Comparison of ENCODE assay signal across 10 cellular contexts in genomic region chr7:11192506-11192905, GRCh38.
DNase-seq lines count a peak whose midpoint lies in the region; ATAC-seq and TF ChIP-seq lines count a peak whose summit lies in the region.
"Had no signal": no experiment of that assay in that cellular context is flagged by ENCODE, and none has a peak within 500 bp of the region (broad histone marks: within the 10 kb centered on the region; RNA-seq: fewer than 3 reads in every experiment).

No MANE protein-coding gene starts in this region.

- H3K27me3 Mint-ChIP-seq in HFFc6 (ENCODE audit: insufficient read depth) (peaks cover 2% of the 10 kb centered on the region; the same call in 1 of the 2 replicates), nephron progenitor cell (ENCODE audit: low read depth, poor library complexity) (no peaks in the 10 kb centered on the region)

- H3K4me1 Mint-ChIP-seq in HFFc6 (ENCODE audit: low read depth) (peaks cover 31% of the 10 kb centered on the region), nephron progenitor cell (peaks cover 51% of the 10 kb centered on the region)

- H3K36me3 Mint-ChIP-seq in HFFc6 (ENCODE audit: low read depth) (no peaks in the 10 kb centered on the region), nephron progenitor cell (ENCODE audit: low read depth) (peaks cover under 1% of the 10 kb centered on the region)

- DNase-seq in AG04449 (ENCODE audit: low read depth, low spot score), result peak; percentile 33
- peak; percentile 56 for DNase-seq in HFFc6
- peak; percentile 81 for DNase-seq in fibroblast of gingiva (ENCODE audit: low read depth)
- no peak for DNase-seq in nephron progenitor cell
- DNase-seq in NOMO-1 treated with dmso at 0.1 percent for 144 hours (lab: John Stamatoyannopoulos, UW; ENCODE audit: unreplicated experiment), result no peak
- DNase-seq in NOMO-1 (lab: John Stamatoyannopoulos, UW; ENCODE audit: unreplicated experiment in 2 of 2), result no peak
- DNase-seq: kidney glomerular epithelial cell, NCI-H1930 had no signal

- ATAC-seq in GM19397 (IDR thresholded peaks at IDR 0.05; ENCODE audit: unreplicated experiment), result no peak
- ATAC-seq in GM18505 (IDR thresholded peaks at IDR 0.05; ENCODE audit: unreplicated experiment), result no peak

- H3K9me3 Mint-ChIP-seq in HFFc6 (no peaks in the 10 kb centered on the region), nephron progenitor cell (peaks cover 20% of the 10 kb centered on the region)

- H3K4me3 Mint-ChIP-seq in HFFc6 (peak overlapping the region; percentile 78), nephron progenitor cell (peak overlapping the region; percentile 79)

- TF ChIP-seq CTCF in AG04449 (IDR thresholded peaks at IDR 0.05; ENCODE audit: insufficient read depth, low read length, missing control alignments) (no peak), HFFc6 (IDR thresholded peaks at IDR 0.05) (no peak), nephron progenitor cell (IDR thresholded peaks at IDR 0.05) (no peak)

- peak overlapping the region; percentile 51 for H3K4me3 ChIP-seq in AG04449 (ENCODE audit: low read depth, low read length)

- CTCF ChIA-PET in AG04449 (lab: Yijun Ruan, JAX), result interaction anchor here (2.1 kb wide), 1 partner anchor 19 kb away, joined by 13 read pairs; no protein-coding TSS in a partner anchor

- no peak for TF ChIP-seq POLR2A in GM18505 (IDR thresholded peaks at IDR 0.05; ENCODE audit: borderline replicate concordance, extremely low read depth, insufficient read depth, insufficient read length)

- H3K27ac Mint-ChIP-seq in HFFc6, result peak overlapping the region; percentile 45
- peak overlapping the region; percentile 96 for H3K27ac Mint-ChIP-seq in nephron progenitor cell

- POLR2A ChIA-PET in AG04449 (lab: Yijun Ruan, JAX), result no interaction called here

Comparison
In these comparisons a context has a peak if more than half of its experiments do, and no peak if none do; other contexts are left out.
1. DNase-seq: peak in AG04449 (single experiment), HFFc6 (single experiment) and fibroblast of gingiva (single experiment); none in nephron progenitor cell (single experiment), NOMO-1 treated with dmso at 0.1 percent for 144 hours (single experiment) and NOMO-1 (0 of 2).